ENCODE assay signal across 8 cellular contexts in the genomic region with DNA sequence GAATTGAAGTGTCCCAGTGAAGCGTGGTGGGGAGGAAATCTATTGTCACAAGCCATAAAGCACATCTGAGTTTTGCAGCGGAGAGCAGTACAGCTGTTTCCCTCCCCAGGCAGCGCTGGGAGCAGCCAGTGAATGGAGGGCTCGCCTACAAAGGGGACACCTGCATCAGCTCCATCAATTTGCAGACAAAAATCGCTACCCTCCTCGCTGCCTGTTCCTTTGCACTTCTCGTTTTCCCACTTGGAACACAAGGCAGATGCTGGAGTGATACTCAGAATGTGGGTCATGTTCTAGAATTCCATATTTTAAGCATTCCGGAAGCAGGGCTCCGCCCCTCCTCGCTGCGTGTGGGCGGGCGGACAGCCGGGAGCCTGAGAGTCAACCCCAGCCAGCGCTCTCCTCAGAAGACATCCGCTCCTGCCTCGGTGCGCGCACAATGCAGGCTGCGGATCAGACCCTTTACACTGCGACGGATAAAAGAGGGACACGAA.
DNase-seq lines count a peak whose midpoint lies in the region; ATAC-seq, FAIRE-seq and TF ChIP-seq lines count a peak whose summit lies in the region.

No MANE protein-coding gene starts in this region.

- CTCF ChIA-PET in HepG2 (lab: Yijun Ruan, JAX; ENCODE audit: low intra/inter-chr PET ratio, low total read pairs): no interaction called here
- CTCF ChIA-PET in activated naive CD4-positive, alpha-beta T cell treated with anti-CD3 and anti-CD28 coated beads, Interleukin-2, amount 10 ng/mL, durations not matched to agents 7 days and 5 days (lab: Charles Lee): no interaction called here

- H4K20me1 ChIP-seq in HepG2 (ENCODE audit: insufficient read depth, low read length): no peaks in the 10 kb centered on the region

- H3K27ac ChIP-seq in right lobe of liver (no peak overlapping the region), HepG2 (ENCODE audit: extremely low read length, insufficient read depth, low read length) (no peak overlapping the region)

- H3K36me3 ChIP-seq in right lobe of liver (no peaks in the 10 kb centered on the region), HepG2 (replicated peaks in 1 of 2; ENCODE audit: control insufficient read depth in 1 of 2, insufficient read depth in 2 of 2, low read length in 2 of 2) (no peaks in the 10 kb centered on the region; a peak in 1 of 5 replicates)

- peaks cover 9% of the 10 kb centered on the region for H3K36me3 Mint-ChIP-seq in activated naive CD4-positive, alpha-beta T cell treated with anti-CD3 and anti-CD28 coated beads, Interleukin-2, amount 10 ng/mL, durations not matched to agents 7 days and 5 days

- H3K79me2 ChIP-seq in HepG2 (ENCODE audit: insufficient read depth, low read length): no peaks in the 10 kb centered on the region

- no peaks in the 10 kb centered on the region for H3K9me3 Mint-ChIP-seq in activated naive CD4-positive, alpha-beta T cell treated with anti-CD3 and anti-CD28 coated beads, Interleukin-2, amount 10 ng/mL, durations not matched to agents 7 days and 5 days

- BruUV-seq in HepG2 (replicated peaks; lab: Mats Ljungman, UMichigan): no TSS peak

- in situ Hi-C loops in HepG2 (cut with HindIII; ENCODE audit: extremely low pct_ligation_motif_present, low pct_unique_long_range_greater_than_20kb): no loop called here

- H3K27me3 Mint-ChIP-seq in activated naive CD4-positive, alpha-beta T cell treated with anti-CD3 and anti-CD28 coated beads, Interleukin-2, amount 10 ng/mL, durations not matched to agents 7 days and 5 days: no peaks in the 10 kb centered on the region

- H3K4me3 ChIP-seq in right lobe of liver: no peak overlapping the region
- no peak overlapping the region for H3K4me3 ChIP-seq in HepG2 (replicated peaks in 1 of 3; ENCODE audit: insufficient read depth in 1 of 3, low read depth in 2 of 3, low read length in 3 of 3)
- peak overlapping the region; percentile 35 for H3K4me3 ChIP-seq in iPS-11a (ENCODE audit: low read depth, low read length)

- H3K9me3 ChIP-seq in right lobe of liver: no peaks in the 10 kb centered on the region
- no peaks in the 10 kb centered on the region for H3K9me3 ChIP-seq in HepG2 (ENCODE audit: low read length)

- H3K9ac ChIP-seq in HepG2 (ENCODE audit: insufficient read depth, low read depth, low read length): no peak overlapping the region

- TF ChIP-seq CTCF in right lobe of liver (IDR thresholded peaks at IDR 0.05) (no peak), HepG2 (CRISPR knock-in tag; IDR thresholded peaks at IDR 0.05) (no peak)

- no peak overlapping the region for H3K4me2 ChIP-seq in HepG2 (ENCODE audit: low read depth, low read length)

- TF ChIP-seq POLR2A in right lobe of liver (IDR thresholded peaks at IDR 0.05): no peak
- TF ChIP-seq POLR2A in HepG2 (IDR thresholded peaks at IDR 0.05; ENCODE audit: insufficient read depth in 1 of 2, low read depth in 2 of 2, low read length in 2 of 2): no peak

- H3K4me1 ChIP-seq in right lobe of liver (no peaks in the 10 kb centered on the region), HepG2 (ENCODE audit: insufficient read depth, low read length) (no peaks in the 10 kb centered on the region)

- ATAC-seq in right lobe of liver: peak; percentile 66 to 73 (median 68)
- ATAC-seq in HepG2: no peak
- peak; percentile 51 for ATAC-seq in HG03378 (IDR thresholded peaks at IDR 0.05; ENCODE audit: unreplicated experiment)
- ATAC-seq in HG03521 (IDR thresholded peaks at IDR 0.05; ENCODE audit: unreplicated experiment): no peak
- no peak for ATAC-seq in GM19324 (IDR thresholded peaks at IDR 0.05; ENCODE audit: low FRiP score, unreplicated experiment)

- peaks cover 12% of the 10 kb centered on the region for H3K4me1 Mint-ChIP-seq in activated naive CD4-positive, alpha-beta T cell treated with anti-CD3 and anti-CD28 coated beads, Interleukin-2, amount 10 ng/mL, durations not matched to agents 7 days and 5 days

- intact Hi-C loops in right lobe of liver (cut with DNase I) (no loop called here), HepG2 (cut with micrococcal nuclease; ENCODE audit: unreplicated experiment) (no loop called here)

- peak overlapping the region; percentile 5 for H3K27ac Mint-ChIP-seq in activated naive CD4-positive, alpha-beta T cell treated with anti-CD3 and anti-CD28 coated beads, Interleukin-2, amount 10 ng/mL, durations not matched to agents 7 days and 5 days

- H3K27me3 ChIP-seq in right lobe of liver (no peaks in the 10 kb centered on the region), HepG2 (ENCODE audit: control insufficient read depth in 1 of 2, insufficient read depth in 2 of 2, low read length in 2 of 2) (no peaks in the 10 kb centered on the region)

- no peak for FAIRE-seq in HepG2 (lab: Jason Lieb, UNC)

- H3K4me3 Mint-ChIP-seq in activated naive CD4-positive, alpha-beta T cell treated with anti-CD3 and anti-CD28 coated beads, Interleukin-2, amount 10 ng/mL, durations not matched to agents 7 days and 5 days: peak overlapping the region; percentile 59

- no peak overlapping the region for H2AFZ ChIP-seq in HepG2 (ENCODE audit: low read length)

- TF ChIP-seq RAD21 in HepG2 (CRISPR knock-in tag; IDR thresholded peaks at IDR 0.05): no peak

- TF ChIP-seq EP300 in HepG2 (IDR thresholded peaks at IDR 0.05; ENCODE audit: low read depth in 2 of 2, low read length in 2 of 2): no peak
- no peak for TF ChIP-seq EP300 in HepG2 (CRISPR knock-in tag; IDR thresholded peaks at IDR 0.05; ENCODE audit: borderline replicate concordance)

- peak in 1 of 3 donors; percentile 40 for DNase-seq in right lobe of liver
- no peak for DNase-seq in HepG2 (ENCODE audit: low spot score)
- peak; percentile 48 for DNase-seq in activated naive CD4-positive, alpha-beta T cell treated with anti-CD3 and anti-CD28 coated beads, Interleukin-2, amount 10 ng/mL, durations not matched to agents 7 days and 5 days
- DNase-seq in stimulated activated naive CD4-positive, alpha-beta T cell treated with Interleukin-2 at 50 U/mL for 16 hours (lab: John Stamatoyannopoulos, UW): peak; percentile 6

- 22% methylated on average over 17 of the region's 23 CpGs for WGBS in right lobe of liver (ENCODE audit: insufficient coverage, low coverage, low lambda C conversion rate, missing lambda C conversion rate)
- WGBS in HepG2 (ENCODE audit: low lambda C conversion rate): 96% methylated on average over 23 of the region's 23 CpGs

- POLR2A ChIA-PET in HepG2 (lab: Yijun Ruan, JAX): no interaction called here

TF ChIP-seq in HepG2, 621 proteins besides CTCF, POLR2A, EP300 and RAD21 (continues in another document):
- no peak for TF ChIP-seq MTA1 (CRISPR knock-in tag; IDR thresholded peaks at IDR 0.05; ENCODE audit: borderline replicate concordance)
- TF ChIP-seq NCOR1 (IDR thresholded peaks at IDR 0.05; ENCODE audit: borderline replicate concordance, low read length): no peak
- TF ChIP-seq, protein P1, sequence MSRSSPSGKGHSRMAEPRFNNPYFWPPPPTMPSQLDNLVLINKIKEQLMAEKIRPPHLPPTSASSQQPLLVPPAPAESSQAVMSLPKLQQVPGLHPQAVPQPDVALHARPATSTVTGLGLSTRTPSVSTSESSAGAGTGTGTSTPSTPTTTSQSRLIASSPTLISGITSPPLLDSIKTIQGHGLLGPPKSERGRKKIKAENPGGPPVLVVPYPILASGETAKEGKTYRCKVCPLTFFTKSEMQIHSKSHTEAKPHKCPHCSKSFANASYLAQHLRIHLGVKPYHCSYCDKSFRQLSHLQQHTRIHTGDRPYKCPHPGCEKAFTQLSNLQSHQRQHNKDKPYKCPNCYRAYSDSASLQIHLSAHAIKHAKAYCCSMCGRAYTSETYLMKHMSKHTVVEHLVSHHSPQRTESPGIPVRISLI (CRISPR knock-in tag; IDR thresholded peaks at IDR 0.05; ENCODE audit: borderline replicate concordance): no peak
- no peak for TF ChIP-seq GATAD2A (CRISPR knock-in tag; IDR thresholded peaks at IDR 0.05)
- no peak for TF ChIP-seq ADNP (CRISPR knock-in tag; IDR thresholded peaks at IDR 0.05)
- no peak for TF ChIP-seq DNMT1 (CRISPR knock-in tag; IDR thresholded peaks at IDR 0.05)
- TF ChIP-seq ZBTB7B (CRISPR knock-in tag; IDR thresholded peaks at IDR 0.05): no peak
- TF ChIP-seq, protein P2, sequence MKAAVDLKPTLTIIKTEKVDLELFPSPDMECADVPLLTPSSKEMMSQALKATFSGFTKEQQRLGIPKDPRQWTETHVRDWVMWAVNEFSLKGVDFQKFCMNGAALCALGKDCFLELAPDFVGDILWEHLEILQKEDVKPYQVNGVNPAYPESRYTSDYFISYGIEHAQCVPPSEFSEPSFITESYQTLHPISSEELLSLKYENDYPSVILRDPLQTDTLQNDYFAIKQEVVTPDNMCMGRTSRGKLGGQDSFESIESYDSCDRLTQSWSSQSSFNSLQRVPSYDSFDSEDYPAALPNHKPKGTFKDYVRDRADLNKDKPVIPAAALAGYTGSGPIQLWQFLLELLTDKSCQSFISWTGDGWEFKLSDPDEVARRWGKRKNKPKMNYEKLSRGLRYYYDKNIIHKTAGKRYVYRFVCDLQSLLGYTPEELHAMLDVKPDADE (CRISPR knock-in tag; IDR thresholded peaks at IDR 0.05): no peak
- TF ChIP-seq NR2F6 (IDR thresholded peaks at IDR 0.05): no peak
- no peak for TF ChIP-seq NR2F6 (CRISPR knock-in tag; IDR thresholded peaks at IDR 0.05)
- TF ChIP-seq, protein P3, sequence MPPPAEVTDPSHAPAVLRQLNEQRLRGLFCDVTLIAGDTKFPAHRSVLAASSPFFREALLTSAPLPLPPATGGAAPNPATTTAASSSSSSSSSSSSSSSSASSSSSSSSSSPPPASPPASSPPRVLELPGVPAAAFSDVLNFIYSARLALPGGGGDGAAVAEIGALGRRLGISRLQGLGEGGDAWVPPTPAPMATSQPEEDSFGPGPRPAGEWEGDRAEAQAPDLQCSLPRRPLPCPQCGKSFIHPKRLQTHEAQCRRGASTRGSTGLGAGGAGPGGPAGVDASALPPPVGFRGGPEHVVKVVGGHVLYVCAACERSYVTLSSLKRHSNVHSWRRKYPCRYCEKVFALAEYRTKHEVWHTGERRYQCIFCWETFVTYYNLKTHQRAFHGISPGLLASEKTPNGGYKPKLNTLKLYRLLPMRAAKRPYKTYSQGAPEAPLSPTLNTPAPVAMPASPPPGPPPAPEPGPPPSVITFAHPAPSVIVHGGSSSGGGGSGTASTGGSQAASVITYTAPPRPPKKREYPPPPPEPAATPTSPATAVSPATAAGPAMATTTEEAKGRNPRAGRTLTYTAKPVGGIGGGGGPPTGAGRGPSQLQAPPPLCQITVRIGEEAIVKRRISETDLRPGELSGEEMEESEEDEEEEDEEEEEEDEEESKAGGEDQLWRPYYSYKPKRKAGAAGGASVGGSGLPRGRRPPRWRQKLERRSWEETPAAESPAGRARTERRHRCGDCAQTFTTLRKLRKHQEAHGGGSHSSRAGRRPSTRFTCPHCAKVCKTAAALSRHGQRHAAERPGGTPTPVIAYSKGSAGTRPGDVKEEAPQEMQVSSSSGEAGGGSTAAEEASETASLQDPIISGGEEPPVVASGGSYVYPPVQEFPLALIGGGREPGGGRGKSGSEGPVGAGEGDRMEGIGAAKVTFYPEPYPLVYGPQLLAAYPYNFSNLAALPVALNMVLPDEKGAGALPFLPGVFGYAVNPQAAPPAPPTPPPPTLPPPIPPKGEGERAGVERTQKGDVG (CRISPR knock-in tag; IDR thresholded peaks at IDR 0.05; ENCODE audit: borderline replicate concordance): no peak
- TF ChIP-seq ZBTB7A (CRISPR knock-in tag; IDR thresholded peaks at IDR 0.05): no peak
- no peak for TF ChIP-seq MYC (CRISPR knock-in tag; IDR thresholded peaks at IDR 0.05; ENCODE audit: borderline replicate concordance)

Comparison
In these comparisons a context has a peak if more than half of its experiments do, and no peak if none do; other contexts are left out.
1. ATAC-seq: peak in right lobe of liver (4 of 4) and HG03378 (single experiment); none in HepG2 (single experiment), HG03521 (single experiment) and GM19324 (single experiment).